In genomic region chr4:8276358-8277240, GRCh38 we compare ENCODE assay signal across 14 cellular contexts. TPM values are rescaled to one million over a fixed set of nuclear protein-coding genes. Genes with fewer than 3 reads are reported as not detected.
DNase-seq lines count a peak whose midpoint lies in the region; ATAC-seq and TF ChIP-seq lines count a peak whose summit lies in the region.
"Had no signal": no experiment of that assay in that cellular context is flagged by ENCODE, and none has a peak within 500 bp of the region (broad histone marks: within the 10 kb centered on the region; RNA-seq: fewer than 3 reads in every experiment).

No MANE protein-coding gene starts in this region.

- TF ChIP-seq CTCF in A673 (conservative IDR thresholded peaks at IDR 0.05; ENCODE audit: low read depth, low read length) (no peak), fibroblast of pulmonary artery (IDR thresholded peaks at IDR 0.05; ENCODE audit: low read length, missing control alignments) (no peak), neural progenitor cell (IDR thresholded peaks at IDR 0.05) (no peak)

- H4K20me1 ChIP-seq in neural progenitor cell (ENCODE audit: low read depth), result no peaks in the 10 kb centered on the region

- H3K36me3 ChIP-seq in A673 (ENCODE audit: insufficient read depth, low read length, poor library complexity, severe bottlenecking) (no peaks in the 10 kb centered on the region), neural progenitor cell (no peaks in the 10 kb centered on the region)

- CTCF ChIA-PET in A673 (lab: Charles Lee), result no interaction called here

- no peak overlapping the region for H3K4me3 ChIP-seq in A673 (ENCODE audit: low read depth, low read length, poor library complexity, severe bottlenecking)
- H3K4me3 ChIP-seq in fibroblast of pulmonary artery (replicated peaks; ENCODE audit: low read depth, low read length), result no peak overlapping the region
- H3K4me3 ChIP-seq in neural progenitor cell, result no peak overlapping the region
- H3K4me3 ChIP-seq: PC-9 had no signal

- H3K4me3 Mint-ChIP-seq in neural progenitor cell, result no peak overlapping the region
- H3K4me3 Mint-ChIP-seq: activated CD8-positive, alpha-beta T cell treated with anti-CD3 and anti-CD28 coated beads for 36 hours; B cell; memory B cell; T-helper 2 cell treated with Interferon-gamma antibody and Interleukin-4, amounts not matched to agents 5 μg/mL and 100 μg/mL, for 36 hours had no signal

- no peaks in the 10 kb centered on the region for H3K27me3 ChIP-seq in A673 (replicated peaks; ENCODE audit: insufficient read depth, low read depth, low read length, poor library complexity)
- peaks cover 5% of the 10 kb centered on the region for H3K27me3 ChIP-seq in neural progenitor cell

- no peak overlapping the region for H3K27ac ChIP-seq in A673 (ENCODE audit: low read depth, low read length, poor library complexity, severe bottlenecking)
- H3K27ac ChIP-seq in neural progenitor cell, result no peak overlapping the region
- H3K27ac ChIP-seq: PC-9 had no signal

- no TSS peak for BruUV-seq in A673 (replicated peaks; lab: Mats Ljungman, UMichigan)

- POLR2A ChIA-PET in A673 (lab: Charles Lee; ENCODE audit: low non-redundant PET), result no interaction called here

- H3K9me3 Mint-ChIP-seq in neural progenitor cell, result peaks cover 2% of the 10 kb centered on the region
- H3K9me3 Mint-ChIP-seq: activated CD8-positive, alpha-beta T cell treated with anti-CD3 and anti-CD28 coated beads for 36 hours; memory B cell; T-helper 2 cell treated with Interferon-gamma antibody and Interleukin-4, amounts not matched to agents 5 μg/mL and 100 μg/mL, for 36 hours had no signal

- H3K4me1 Mint-ChIP-seq in neural progenitor cell, result peaks cover 42% of the 10 kb centered on the region
- H3K4me1 Mint-ChIP-seq: B cell, memory B cell had no signal

- H2AFZ ChIP-seq in neural progenitor cell (replicated peaks), result no peak overlapping the region
- H2AFZ ChIP-seq: PC-9 had no signal

- intact Hi-C loops in A673 (cut with micrococcal nuclease; ENCODE audit: unreplicated experiment), result loop anchor here (10.0 kb wide), 1 partner anchor 128 kb away; no protein-coding TSS in a partner anchor

- H3K79me2 ChIP-seq in neural progenitor cell (ENCODE audit: low read depth), result no peaks in the 10 kb centered on the region

- no peaks in the 10 kb centered on the region for H3K36me3 Mint-ChIP-seq in neural progenitor cell
- H3K36me3 Mint-ChIP-seq: memory B cell had no signal

- H3F3A ChIP-seq in neural progenitor cell (ENCODE audit: low read depth), result peaks cover 7% of the 10 kb centered on the region

- ATAC-seq in GM18519 (IDR thresholded peaks at IDR 0.05; ENCODE audit: low FRiP score, unreplicated experiment), result no peak
- ATAC-seq in HG02588 (IDR thresholded peaks at IDR 0.05; ENCODE audit: unreplicated experiment), result no peak
- ATAC-seq: activated CD8-positive, alpha-beta T cell treated with anti-CD3 and anti-CD28 coated beads for 36 hours had no signal

- H3K4me1 ChIP-seq in A673 (ENCODE audit: insufficient read depth, low read length, poor library complexity, severe bottlenecking), result peaks cover 41% of the 10 kb centered on the region
- peaks cover 12% of the 10 kb centered on the region for H3K4me1 ChIP-seq in neural progenitor cell

- H3K9me3 ChIP-seq in A673 (ENCODE audit: low read depth, low read length, poor library complexity, severe bottlenecking) (no peaks in the 10 kb centered on the region), neural progenitor cell (ENCODE audit: low read depth) (no peaks in the 10 kb centered on the region)

- peaks cover 22% of the 10 kb centered on the region for H3K27me3 Mint-ChIP-seq in neural progenitor cell (ENCODE audit: insufficient read depth, low read depth)

- peak overlapping the region; percentile 6 for H3K27ac Mint-ChIP-seq in neural progenitor cell
- H3K27ac Mint-ChIP-seq: activated CD8-positive, alpha-beta T cell treated with anti-CD3 and anti-CD28 coated beads for 36 hours; B cell; memory B cell; T-helper 2 cell treated with Interferon-gamma antibody and Interleukin-4, amounts not matched to agents 5 μg/mL and 100 μg/mL, for 36 hours had no signal

- no peak overlapping the region for H3K9ac ChIP-seq in neural progenitor cell

- H3K4me2 ChIP-seq in neural progenitor cell, result no peak overlapping the region
- H3K4me2 ChIP-seq: PC-9 had no signal

- DNase-seq in A673 (ENCODE audit: low spot score) (peak; percentile 30), NCI-H2171 treated with DMSO at 0.1 percent for 48 hours (lab: John Stamatoyannopoulos, UW) (peak; percentile 69), fibroblast of pulmonary artery (ENCODE audit: low read depth) (peak; percentile 51), neural progenitor cell (ENCODE audit: low spot score) (no peak), NCI-H2029 (lab: John Stamatoyannopoulos, UW) (no peak), NCI-H2029 treated with DMSO at 0.1 percent for 48 hours (lab: John Stamatoyannopoulos, UW) (no peak)
- DNase-seq: activated CD8-positive, alpha-beta T cell treated with anti-CD3 and anti-CD28 coated beads for 36 hours; NCI-H1436 treated with DMSO at 0.1 percent for 48 hours had no signal

RNA-seq across cellular contexts. Expression of gene HTRA3, which starts 7.0 kb away (rescaled TPM):
- 0.64 and 1.4 TPM in 2 replicates for total RNA-seq in A673 (2021)
- 1.6 and 2.3 TPM in 2 replicates for total RNA-seq in neural progenitor cell (ENCODE audit: low replicate concordance)
- total RNA-seq: B cell had no signal

Comparison
In these comparisons a context has a peak if more than half of its experiments do, and no peak if none do; other contexts are left out.
1. DNase-seq: peak in A673 (single experiment), NCI-H2171 treated with DMSO at 0.1 percent for 48 hours (single experiment) and fibroblast of pulmonary artery (single experiment); none in neural progenitor cell (single experiment), NCI-H2029 (single experiment) and NCI-H2029 treated with DMSO at 0.1 percent for 48 hours (single experiment).